14 cellular contexts compared by ENCODE assay signal in genomic region chr6:140486468-140487361, GRCh38.
DNase-seq lines count a peak whose midpoint lies in the region; ATAC-seq and TF ChIP-seq lines count a peak whose summit lies in the region.
"Had no signal": no experiment of that assay in that cellular context is flagged by ENCODE, and none has a peak within 500 bp of the region (broad histone marks: within the 10 kb centered on the region; RNA-seq: fewer than 3 reads in every experiment).

No MANE protein-coding gene starts in this region.

- no peak for ATAC-seq in activated CD4-positive, alpha-beta T cell treated with anti-CD3 and anti-CD28 coated beads for 36 hours
- ATAC-seq in foreskin keratinocyte (peak; percentile 9), HG03439 (IDR thresholded peaks at IDR 0.05; ENCODE audit: unreplicated experiment) (no peak)
- ATAC-seq: Right ventricle myocardium inferior; stimulated activated memory B cell treated with anti-CD40 and anti-IgM and Interleukin-4, amounts not matched to agents 10 μg/mL and 1 μg/mL and 100 μg/mL, for 72 hours had no signal

- CTCF ChIA-PET in activated CD4-positive, alpha-beta T cell treated with anti-CD3 and anti-CD28 coated beads for 36 hours (lab: Charles Lee): no interaction called here

- POLR2A ChIA-PET in activated CD4-positive, alpha-beta T cell treated with anti-CD3 and anti-CD28 coated beads for 36 hours (lab: Charles Lee): interaction anchor here (0.7 kb wide), 1 partner anchor 997 kb away, joined by 3 read pairs; no protein-coding TSS in a partner anchor

- TF ChIP-seq CTCF in foreskin keratinocyte (conservative IDR thresholded peaks at IDR 0.05) (no peak), uterus (IDR thresholded peaks at IDR 0.05) (no peak)

- H3K4me1 ChIP-seq in SJSA1 (replicated peaks) (peaks cover 24% of the 10 kb centered on the region), foreskin keratinocyte (peaks cover 13% of the 10 kb centered on the region), uterus (peaks cover 0 to 6% of the 10 kb centered on the region in 2 donors)

- no peak for TF ChIP-seq POLR2A in uterus (IDR thresholded peaks at IDR 0.05)

- intact Hi-C loops in activated CD4-positive, alpha-beta T cell treated with anti-CD3 and anti-CD28 coated beads, Interleukin-2, amount 10 ng/mL, durations not matched to agents 24 days and 14 days (cut with micrococcal nuclease): loop anchor here (5.0 kb wide), 1 partner anchor 111 kb away; no protein-coding TSS in a partner anchor
- intact Hi-C loops in activated CD4-positive, alpha-beta T cell treated with anti-CD3 and anti-CD28 coated beads for 36 hours (cut with DNase I, micrococcal nuclease): no loop called here
- intact Hi-C loops in uterus (cut with DNase I; ENCODE audit: low total_unique reads): no loop called here

- H3K27me3 ChIP-seq in SJSA1 (replicated peaks): no peaks in the 10 kb centered on the region
- H3K27me3 ChIP-seq in foreskin keratinocyte: no peaks in the 10 kb centered on the region
- H3K27me3 ChIP-seq in uterus: no peaks in the 10 kb centered on the region

- peak overlapping the region; percentile 62 for H3K27ac Mint-ChIP-seq in activated CD4-positive, alpha-beta T cell treated with anti-CD3 and anti-CD28 coated beads, Interleukin-2, amount 10 ng/mL, durations not matched to agents 24 days and 14 days
- H3K27ac Mint-ChIP-seq in activated CD4-positive, alpha-beta T cell treated with anti-CD3 and anti-CD28 coated beads for 36 hours: no peak overlapping the region
- H3K27ac Mint-ChIP-seq: immature natural killer cell; stimulated activated memory B cell treated with anti-CD40 and anti-IgM and Interleukin-4, amounts not matched to agents 10 μg/mL and 1 μg/mL and 100 μg/mL, for 72 hours had no signal

- in situ Hi-C loops in G401 (cut with HindIII; ENCODE audit: low sequenced_read_pairs): no loop called here

- H3K36me3 ChIP-seq in SJSA1: no peaks in the 10 kb centered on the region
- H3K36me3 ChIP-seq in uterus: no peaks in the 10 kb centered on the region
- H3K36me3 ChIP-seq: WERI-Rb-1 had no signal

- H3K27me3 Mint-ChIP-seq in activated CD4-positive, alpha-beta T cell treated with anti-CD3 and anti-CD28 coated beads, Interleukin-2, amount 10 ng/mL, durations not matched to agents 24 days and 14 days: no peaks in the 10 kb centered on the region
- H3K27me3 Mint-ChIP-seq in activated CD4-positive, alpha-beta T cell treated with anti-CD3 and anti-CD28 coated beads for 36 hours: no peaks in the 10 kb centered on the region
- H3K27me3 Mint-ChIP-seq: stimulated activated memory B cell treated with anti-CD40 and anti-IgM and Interleukin-4, amounts not matched to agents 10 μg/mL and 1 μg/mL and 100 μg/mL, for 72 hours had no signal

- peaks cover 5% of the 10 kb centered on the region for H3K9me3 Mint-ChIP-seq in activated CD4-positive, alpha-beta T cell treated with anti-CD3 and anti-CD28 coated beads, Interleukin-2, amount 10 ng/mL, durations not matched to agents 24 days and 14 days
- H3K9me3 Mint-ChIP-seq in activated CD4-positive, alpha-beta T cell treated with anti-CD3 and anti-CD28 coated beads for 36 hours (ENCODE audit: low read depth): no peaks in the 10 kb centered on the region
- H3K9me3 Mint-ChIP-seq: immature natural killer cell; stimulated activated memory B cell treated with anti-CD40 and anti-IgM and Interleukin-4, amounts not matched to agents 10 μg/mL and 1 μg/mL and 100 μg/mL, for 72 hours had no signal

- DNase-seq in activated CD4-positive, alpha-beta T cell treated with anti-CD3 and anti-CD28 coated beads, Interleukin-2, amount 10 ng/mL, durations not matched to agents 24 days and 14 days: no peak
- no peak for DNase-seq in activated CD4-positive, alpha-beta T cell treated with anti-CD3 and anti-CD28 coated beads for 36 hours
- DNase-seq in SJSA1 (ENCODE audit: low read depth in 1 of 2, low spot score in 2 of 2) (peak in 1 of 2 experiments; percentile 16), foreskin keratinocyte (no peak), uterus (no peak), COR-L47 (lab: John Stamatoyannopoulos, UW) (no peak), G401 (ENCODE audit: low spot score) (no peak)
- DNase-seq: immature natural killer cell, NCI-H2171 treated with DMSO at 0.1 percent for 48 hours, WERI-Rb-1 had no signal

- H3K27ac ChIP-seq in SJSA1: peak overlapping the region; percentile 38; the same call in 1 of the 2 replicates
- H3K27ac ChIP-seq in foreskin keratinocyte: no peak overlapping the region
- peak overlapping the region; percentile 42 to 68 for H3K27ac ChIP-seq in uterus
- H3K27ac ChIP-seq: WERI-Rb-1 had no signal

- H3K4me1 Mint-ChIP-seq in activated CD4-positive, alpha-beta T cell treated with anti-CD3 and anti-CD28 coated beads, Interleukin-2, amount 10 ng/mL, durations not matched to agents 24 days and 14 days: peaks cover 10% of the 10 kb centered on the region
- peaks cover 4% of the 10 kb centered on the region for H3K4me1 Mint-ChIP-seq in activated CD4-positive, alpha-beta T cell treated with anti-CD3 and anti-CD28 coated beads for 36 hours
- H3K4me1 Mint-ChIP-seq: immature natural killer cell; nephron; stimulated activated memory B cell treated with anti-CD40 and anti-IgM and Interleukin-4, amounts not matched to agents 10 μg/mL and 1 μg/mL and 100 μg/mL, for 72 hours had no signal

- no peak overlapping the region for H3K4me3 Mint-ChIP-seq in activated CD4-positive, alpha-beta T cell treated with anti-CD3 and anti-CD28 coated beads, Interleukin-2, amount 10 ng/mL, durations not matched to agents 24 days and 14 days
- no peak overlapping the region for H3K4me3 Mint-ChIP-seq in activated CD4-positive, alpha-beta T cell treated with anti-CD3 and anti-CD28 coated beads for 36 hours
- H3K4me3 Mint-ChIP-seq: immature natural killer cell; nephron; stimulated activated memory B cell treated with anti-CD40 and anti-IgM and Interleukin-4, amounts not matched to agents 10 μg/mL and 1 μg/mL and 100 μg/mL, for 72 hours had no signal

- H3K36me3 Mint-ChIP-seq in activated CD4-positive, alpha-beta T cell treated with anti-CD3 and anti-CD28 coated beads, Interleukin-2, amount 10 ng/mL, durations not matched to agents 24 days and 14 days (ENCODE audit: low read depth): no peaks in the 10 kb centered on the region
- no peaks in the 10 kb centered on the region for H3K36me3 Mint-ChIP-seq in activated CD4-positive, alpha-beta T cell treated with anti-CD3 and anti-CD28 coated beads for 36 hours (ENCODE audit: low read depth)
- H3K36me3 Mint-ChIP-seq: immature natural killer cell; stimulated activated memory B cell treated with anti-CD40 and anti-IgM and Interleukin-4, amounts not matched to agents 10 μg/mL and 1 μg/mL and 100 μg/mL, for 72 hours had no signal

- H3K9me3 ChIP-seq in SJSA1 (replicated peaks) (no peaks in the 10 kb centered on the region), uterus (no peaks in the 10 kb centered on the region)

- H3K4me3 ChIP-seq in SJSA1: no peak overlapping the region
- H3K4me3 ChIP-seq in uterus: no peak overlapping the region
